10 cellular contexts compared by ENCODE assay signal in the genomic region with DNA sequence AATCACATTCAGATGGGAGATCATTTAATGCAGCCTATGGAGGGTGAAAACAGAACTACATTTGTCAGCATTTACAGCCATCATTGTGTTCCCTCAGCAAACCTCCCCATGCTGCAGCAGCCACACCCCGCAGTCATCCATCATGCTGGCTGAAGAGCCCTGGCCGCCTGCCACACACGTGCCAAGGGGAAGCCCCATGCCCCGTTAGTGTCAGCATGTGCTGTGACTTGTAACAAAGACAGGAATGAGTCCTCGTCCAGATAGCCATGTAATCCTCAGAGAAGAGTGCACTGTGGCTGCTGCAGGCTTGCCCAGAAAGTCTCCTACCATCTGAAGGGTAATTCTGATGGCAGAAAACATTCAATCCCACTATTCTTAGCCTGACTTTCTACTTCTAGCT.
DNase-seq lines count a peak whose midpoint lies in the region; ATAC-seq and TF ChIP-seq lines count a peak whose summit lies in the region.
"Had no signal": no experiment of that assay in that cellular context is flagged by ENCODE, and none has a peak within 500 bp of the region (broad histone marks: within the 10 kb centered on the region; RNA-seq: fewer than 3 reads in every experiment).

No MANE protein-coding gene starts in this region.

- POLR2A ChIA-PET in activated CD4-positive, alpha-beta memory T cell treated with anti-CD3 and anti-CD28 coated beads for 36 hours (lab: Charles Lee) = no interaction called here

- ATAC-seq in HG03439 (IDR thresholded peaks at IDR 0.05; ENCODE audit: unreplicated experiment) (peak; percentile 54), RWPE2 (ENCODE audit: low read depth) (peak; percentile 42; the same call in 2 of the 3 replicates), memory B cell (ENCODE audit: low read depth) (peak; percentile 54), GM21717 (IDR thresholded peaks at IDR 0.05; ENCODE audit: unreplicated experiment) (no peak)
- ATAC-seq in natural killer cell treated with Interleukin-12 subunit alpha and Interleukin-12 subunit beta and Interleukin-15 and Interleukin-18, amount 100 ng/mL, for 72 hours = no peak

- no peaks in the 10 kb centered on the region for H3K36me3 Mint-ChIP-seq in memory B cell
- no peaks in the 10 kb centered on the region for H3K36me3 Mint-ChIP-seq in natural killer cell treated with Interleukin-12 subunit alpha and Interleukin-12 subunit beta and Interleukin-15 and Interleukin-18, amount 100 ng/mL, for 72 hours
- no peaks in the 10 kb centered on the region for H3K36me3 Mint-ChIP-seq in activated CD4-positive, alpha-beta memory T cell treated with anti-CD3 and anti-CD28 coated beads for 36 hours

- no peaks in the 10 kb centered on the region for H3K9me3 Mint-ChIP-seq in memory B cell
- peaks cover 9% of the 10 kb centered on the region for H3K9me3 Mint-ChIP-seq in natural killer cell treated with Interleukin-12 subunit alpha and Interleukin-12 subunit beta and Interleukin-15 and Interleukin-18, amount 100 ng/mL, for 72 hours
- H3K9me3 Mint-ChIP-seq in activated CD4-positive, alpha-beta memory T cell treated with anti-CD3 and anti-CD28 coated beads for 36 hours = peaks cover 6% of the 10 kb centered on the region

- DNase-seq in DMS 273 treated with DMSO at 0.1 percent for 48 hours (lab: John Stamatoyannopoulos, UW) = peak; percentile 9
- DNase-seq in RWPE2 (ENCODE audit: low spot score) = no peak
- no peak for DNase-seq in memory B cell (ENCODE audit: low spot score in 2 of 2)
- no peak for DNase-seq in uterus
- DNase-seq in natural killer cell treated with Interleukin-12 subunit alpha and Interleukin-12 subunit beta and Interleukin-15 and Interleukin-18, amount 100 ng/mL, for 72 hours (ENCODE audit: low spot score) = no peak
- no peak for DNase-seq in activated CD4-positive, alpha-beta memory T cell treated with anti-CD3 and anti-CD28 coated beads for 36 hours
- DNase-seq: NCI-H524 treated with DMSO at 0.1 percent for 48 hours had no signal

- H3K4me1 ChIP-seq in RWPE2 (ENCODE audit: insufficient read depth, poor library complexity, severe bottlenecking) = no peaks in the 10 kb centered on the region
- H3K4me1 ChIP-seq in uterus = no peaks in the 10 kb centered on the region

- H3K4me3 ChIP-seq in RWPE2 (ENCODE audit: severe bottlenecking) (no peak overlapping the region), uterus (no peak overlapping the region)

- H3K9me3 ChIP-seq in RWPE2 (ENCODE audit: severe bottlenecking) (no peaks in the 10 kb centered on the region), uterus (no peaks in the 10 kb centered on the region)
- H3K9me3 ChIP-seq: neutrophil had no signal

- H3K36me3 ChIP-seq in RWPE2 (ENCODE audit: low read depth) = no peaks in the 10 kb centered on the region
- no peaks in the 10 kb centered on the region for H3K36me3 ChIP-seq in uterus
- H3K36me3 ChIP-seq: neutrophil had no signal

- H3K27ac ChIP-seq in RWPE2 (ENCODE audit: poor library complexity, severe bottlenecking) (no peak overlapping the region), uterus (no peak overlapping the region)
- H3K27ac ChIP-seq: neutrophil had no signal

- H3K27ac Mint-ChIP-seq in memory B cell = no peak overlapping the region
- H3K27ac Mint-ChIP-seq in natural killer cell treated with Interleukin-12 subunit alpha and Interleukin-12 subunit beta and Interleukin-15 and Interleukin-18, amount 100 ng/mL, for 72 hours = no peak overlapping the region
- H3K27ac Mint-ChIP-seq in activated CD4-positive, alpha-beta memory T cell treated with anti-CD3 and anti-CD28 coated beads for 36 hours = no peak overlapping the region

- no peak for TF ChIP-seq POLR2A in uterus (IDR thresholded peaks at IDR 0.05)

- no peak overlapping the region for H3K4me3 Mint-ChIP-seq in memory B cell
- H3K4me3 Mint-ChIP-seq in natural killer cell treated with Interleukin-12 subunit alpha and Interleukin-12 subunit beta and Interleukin-15 and Interleukin-18, amount 100 ng/mL, for 72 hours = no peak overlapping the region
- no peak overlapping the region for H3K4me3 Mint-ChIP-seq in activated CD4-positive, alpha-beta memory T cell treated with anti-CD3 and anti-CD28 coated beads for 36 hours

- H3K27me3 ChIP-seq in RWPE2 (ENCODE audit: insufficient read depth, poor library complexity, severe bottlenecking) = no peaks in the 10 kb centered on the region
- H3K27me3 ChIP-seq in uterus = no peaks in the 10 kb centered on the region
- H3K27me3 ChIP-seq: neutrophil had no signal

- no peak for TF ChIP-seq CTCF in RWPE2 (IDR thresholded peaks at IDR 0.05; ENCODE audit: poor library complexity, severe bottlenecking)
- no peak for TF ChIP-seq CTCF in uterus (IDR thresholded peaks at IDR 0.05)

- CTCF ChIA-PET in activated CD4-positive, alpha-beta memory T cell treated with anti-CD3 and anti-CD28 coated beads for 36 hours (lab: Charles Lee) = no interaction called here

- peaks cover 1% of the 10 kb centered on the region for H3K27me3 Mint-ChIP-seq in memory B cell
- H3K27me3 Mint-ChIP-seq in natural killer cell treated with Interleukin-12 subunit alpha and Interleukin-12 subunit beta and Interleukin-15 and Interleukin-18, amount 100 ng/mL, for 72 hours = no peaks in the 10 kb centered on the region
- no peaks in the 10 kb centered on the region for H3K27me3 Mint-ChIP-seq in activated CD4-positive, alpha-beta memory T cell treated with anti-CD3 and anti-CD28 coated beads for 36 hours

- no peaks in the 10 kb centered on the region for H3K4me1 Mint-ChIP-seq in memory B cell
- no peaks in the 10 kb centered on the region for H3K4me1 Mint-ChIP-seq in natural killer cell treated with Interleukin-12 subunit alpha and Interleukin-12 subunit beta and Interleukin-15 and Interleukin-18, amount 100 ng/mL, for 72 hours (ENCODE audit: low read depth in 2 of 2)
- H3K4me1 Mint-ChIP-seq in activated CD4-positive, alpha-beta memory T cell treated with anti-CD3 and anti-CD28 coated beads for 36 hours (ENCODE audit: low read depth) = no peaks in the 10 kb centered on the region

- intact Hi-C loops in uterus (cut with DNase I; ENCODE audit: low total_unique reads) = no loop called here
- intact Hi-C loops in activated CD4-positive, alpha-beta memory T cell treated with anti-CD3 and anti-CD28 coated beads for 36 hours (cut with micrococcal nuclease) = no loop called here

Comparison
In these comparisons a context has a peak if more than half of its experiments do, and no peak if none do; other contexts are left out.
1. ATAC-seq: peak in HG03439 (single experiment), RWPE2 (single experiment) and memory B cell (single experiment); none in GM21717 (single experiment) and natural killer cell treated with Interleukin-12 subunit alpha and Interleukin-12 subunit beta and Interleukin-15 and Interleukin-18, amount 100 ng/mL, for 72 hours (0 of 2).